In genomic region chr2:111455616-111456015, GRCh38 we compare ENCODE assay signal across 1 cellular context.
A peak's percentile ranks its signal among the peaks of the same experiment; 100 is the strongest.
TF ChIP-seq lines count a peak whose summit lies in the region.
"Not testable (repeated sequence)": the region's sequence is repeated elsewhere in the genome, so short reads cannot be mapped to it uniquely, and the experiment has no call there.

No MANE protein-coding gene starts in this region.

TF ChIP-seq in K562, 482 proteins besides CTCF, POLR2A, EP300 and RAD21:
- TF ChIP-seq KDM1A (IDR thresholded peaks at IDR 0.05), result peak in 1 of 2 experiments; percentile 49; a peak in 1 of 4 replicates
- TF ChIP-seq RCOR1 (IDR thresholded peaks at IDR 0.05; ENCODE audit: borderline replicate concordance in 1 of 2, low read depth in 2 of 2, low read length in 2 of 2), result peak in 1 of 2 experiments; percentile 24; a peak in 1 of 4 replicates
- TF ChIP-seq PBX2 (CRISPR knock-in tag; IDR thresholded peaks at IDR 0.05; ENCODE audit: low read depth), result not testable (repeated sequence)
- TF ChIP-seq PBX2 (tag; conservative IDR thresholded peaks at IDR 0.05; ENCODE audit: low read depth), result peak; percentile 31; the same call in 1 of the 2 replicates
- peak; percentile 77 for TF ChIP-seq MEIS2 (IDR thresholded peaks at IDR 0.05; ENCODE audit: partially characterized antibody)
